8 cellular contexts compared by ENCODE assay signal in genomic region chr3:143775401-143775970, GRCh38.
DNase-seq lines count a peak whose midpoint lies in the region; TF ChIP-seq lines count a peak whose summit lies in the region.

No MANE protein-coding gene starts in this region.

- no peak overlapping the region for H3K9ac ChIP-seq in MM.1S (ENCODE audit: low read length)

- no peaks in the 10 kb centered on the region for H3K9me2 ChIP-seq in MM.1S (replicated peaks; ENCODE audit: insufficient read depth, low read length)

- H3K36me3 ChIP-seq in ACC112 (ENCODE audit: insufficient read depth, low read length) (no peaks in the 10 kb centered on the region), MM.1S (replicated peaks; ENCODE audit: insufficient read depth, low read length) (no peaks in the 10 kb centered on the region), osteoblast (ENCODE audit: insufficient read depth, low read length) (no peaks in the 10 kb centered on the region)

- H3K79me2 ChIP-seq in ACC112 (ENCODE audit: control insufficient read depth, insufficient read depth, low read length, unreplicated experiment) (no peaks in the 10 kb centered on the region), MM.1S (ENCODE audit: low read length) (no peaks in the 10 kb centered on the region; the same call in 1 of the 2 replicates), osteoblast (ENCODE audit: insufficient read depth, low read length) (no peaks in the 10 kb centered on the region)

- peak; percentile 12 for DNase-seq in GM12864 (ENCODE audit: low read depth)
- DNase-seq in HFF-Myc (ENCODE audit: extremely low read depth, low read depth): peak; percentile 33
- peak; percentile 71 for DNase-seq in MM.1S
- peak; percentile 59 for DNase-seq in SW480 (ENCODE audit: low spot score)
- DNase-seq in fibroblast of the aortic adventitia (ENCODE audit: low read depth): peak; percentile 67
- no peak for DNase-seq in osteoblast (ENCODE audit: insufficient read length, low spot score, missing footprints)
- no peak for DNase-seq in mesenteric fat pad (ENCODE audit: low spot score)

- H3K9me3 ChIP-seq in MM.1S (replicated peaks; ENCODE audit: insufficient read depth, low read length) (no peaks in the 10 kb centered on the region), osteoblast (ENCODE audit: low read depth, low read length) (no peaks in the 10 kb centered on the region)

- peak overlapping the region; percentile 98 for H2AFZ ChIP-seq in ACC112 (ENCODE audit: low read length, unreplicated experiment)
- 0 out of 2 replicates have a peak overlapping the region, but pooled peaks have one; percentile 16 for H2AFZ ChIP-seq in MM.1S (ENCODE audit: low read length)
- peak overlapping the region; percentile 52 for H2AFZ ChIP-seq in osteoblast (ENCODE audit: low read length)

- H3K27me3 ChIP-seq in ACC112 (ENCODE audit: insufficient read depth, low read length): no peaks in the 10 kb centered on the region
- H3K27me3 ChIP-seq in MM.1S (replicated peaks; ENCODE audit: insufficient read depth, low read length): no peaks in the 10 kb centered on the region
- H3K27me3 ChIP-seq in osteoblast (ENCODE audit: insufficient read depth, low read length): peaks cover 2% of the 10 kb centered on the region

- peaks cover 15% of the 10 kb centered on the region for H3K4me1 ChIP-seq in ACC112 (ENCODE audit: control insufficient read depth, insufficient read depth, low read length, unreplicated experiment)
- H3K4me1 ChIP-seq in MM.1S (ENCODE audit: low read length): no peaks in the 10 kb centered on the region
- peaks cover 11% of the 10 kb centered on the region for H3K4me1 ChIP-seq in osteoblast (ENCODE audit: insufficient read depth, low read length)

- no peaks in the 10 kb centered on the region for H3F3A ChIP-seq in MM.1S (ENCODE audit: insufficient read depth, low read length)

- H4K20me1 ChIP-seq in MM.1S (ENCODE audit: insufficient read depth, low read length) (no peaks in the 10 kb centered on the region), osteoblast (ENCODE audit: insufficient read depth, low read length) (no peaks in the 10 kb centered on the region)

- H3K4me2 ChIP-seq in MM.1S (ENCODE audit: low read depth, low read length) (peak overlapping the region; percentile 50), osteoblast (ENCODE audit: insufficient read depth, low read length) (peak overlapping the region; percentile 66)

- H3K4me3 ChIP-seq in ACC112 (ENCODE audit: low read depth, low read length) (peak overlapping the region; percentile 63), GM12864 (ENCODE audit: low read depth, low read length) (no peak overlapping the region), HFF-Myc (replicated peaks; ENCODE audit: low read depth, low read length) (no peak overlapping the region), MM.1S (ENCODE audit: low read length) (no peak overlapping the region), fibroblast of the aortic adventitia (ENCODE audit: low read depth, low read length) (peak overlapping the region; percentile 13), osteoblast (ENCODE audit: insufficient read depth, low read length) (peak overlapping the region; percentile 30)

- H3K27ac ChIP-seq in ACC112 (ENCODE audit: low read depth, low read length) (no peak overlapping the region), MM.1S (ENCODE audit: low read length) (no peak overlapping the region), osteoblast (ENCODE audit: low read depth, low read length) (no peak overlapping the region)

- TF ChIP-seq CTCF in GM12864 (IDR thresholded peaks at IDR 0.05; ENCODE audit: low read depth, low read length, missing control alignments): peak; percentile 45
- peak; percentile 47 for TF ChIP-seq CTCF in HFF-Myc (IDR thresholded peaks at IDR 0.05; ENCODE audit: low read depth, low read length, missing control alignments)
- TF ChIP-seq CTCF in MM.1S (IDR thresholded peaks at IDR 0.05; ENCODE audit: low read length): peak; percentile 66
- peak; percentile 64 for TF ChIP-seq CTCF in fibroblast of the aortic adventitia (IDR thresholded peaks at IDR 0.05; ENCODE audit: insufficient read depth, low read length)
- peak; percentile 63 for TF ChIP-seq CTCF in osteoblast (IDR thresholded peaks at IDR 0.05; ENCODE audit: extremely low read depth, low read depth, low read length)

Comparison
In these comparisons a context has a peak if more than half of its experiments do, and no peak if none do; other contexts are left out.
1. H2AFZ ChIP-seq: peak in every context shown above with its lines; median percentile 98 in ACC112; 52 in osteoblast; 16 in MM.1S.
2. H3K4me3 ChIP-seq: peak in ACC112 (single experiment), fibroblast of the aortic adventitia (single experiment) and osteoblast (single experiment); none in GM12864 (single experiment), HFF-Myc (single experiment) and MM.1S (single experiment).
3. DNase-seq: peak in GM12864 (single experiment), HFF-Myc (single experiment), MM.1S (single experiment), SW480 (single experiment) and fibroblast of the aortic adventitia (single experiment); none in osteoblast (single experiment) and mesenteric fat pad (single experiment).
4. Peak in every context shown above with its lines, with median percentiles within 50 percentile points of each other: CTCF ChIP-seq.